Comparison of ENCODE assay signal across 8 cellular contexts in genomic region chr1:36916542-36916941, GRCh38.
DNase-seq lines count a peak whose midpoint lies in the region; ATAC-seq, FAIRE-seq and TF ChIP-seq lines count a peak whose summit lies in the region.
"Not testable (repeated sequence)": the region's sequence is repeated elsewhere in the genome, so short reads cannot be mapped to it uniquely, and the experiment has no call there.

No MANE protein-coding gene starts in this region.

- not testable (repeated sequence) for TF ChIP-seq EP300 in K562 (IDR thresholded peaks at IDR 0.05; ENCODE audit: low read length); sigmoid colon (IDR thresholded peaks at IDR 0.05)

- not testable (repeated sequence) for H3K9ac ChIP-seq in HCT116 (ENCODE audit: low read length); K562 (ENCODE audit: insufficient read depth in 1 of 2, low read depth in 2 of 2, low read length in 2 of 2); endodermal cell (ENCODE audit: extremely low read depth, low read length, poor library complexity, severe bottlenecking)

- H3K27ac ChIP-seq in HCT116 (ENCODE audit: low read depth, low read length); OCI-LY7 (ENCODE audit: low read depth, low read length, poor library complexity, severe bottlenecking); K562 (ENCODE audit: extremely low read depth, low read depth, low read length); endodermal cell (ENCODE audit: low read depth, low read length); lung (ENCODE audit: low read depth in 1 of 2, low read length in 1 of 2); sigmoid colon; vagina: not testable (repeated sequence)

- CTCF ChIA-PET in HCT116 (lab: Charles Lee); OCI-LY7 (lab: Charles Lee; ENCODE audit: unreplicated experiment); K562 (lab: Yijun Ruan, JAX; ENCODE audit: low intra/inter-chr PET ratio): not testable (repeated sequence)

- TF ChIP-seq RAD21 in HCT116 (IDR thresholded peaks at IDR 0.05; ENCODE audit: low read depth) (0 out of 2 replicates have a peak, but pooled peaks have one; percentile 13), K562 (CRISPR knock-in tag; conservative IDR thresholded peaks at IDR 0.05 in 1 of 2, IDR thresholded peaks at IDR 0.05 in 1 of 2) (0 out of 4 replicates have a peak, but pooled peaks of 1 of the 2 experiments have one; percentile 11)

- H3K79me2 ChIP-seq in HCT116 (ENCODE audit: insufficient read depth, low read length); OCI-LY7 (ENCODE audit: insufficient read depth, low read depth, low read length); K562 (ENCODE audit: control insufficient read depth, insufficient read depth, low read length): not testable (repeated sequence)

- not testable (repeated sequence) for H3K9me2 ChIP-seq in HCT116 (ENCODE audit: insufficient read depth); OCI-LY7 (ENCODE audit: insufficient read depth, low read length)

- not testable (repeated sequence) for ATAC-seq in HCT116; K562; lung (ENCODE audit: insufficient read depth, low FRiP score)

- POLR2A ChIA-PET in HCT116 (lab: Charles Lee); OCI-LY7 (lab: Charles Lee): not testable (repeated sequence)
- POLR2A ChIA-PET in K562 (lab: Yijun Ruan, JAX): interaction anchor here (0.6 to 0.7 kb wide), 2 partner anchors 10 to 241 kb away, joined by 3 read pairs; no protein-coding TSS in a partner anchor

- in situ Hi-C loops in K562 (cut with MboI): not testable (repeated sequence)

- H3K27ac Mint-ChIP-seq in endodermal cell: not testable (repeated sequence)

- H3K9me3 Mint-ChIP-seq in endodermal cell: peaks cover 22% of the 10 kb centered on the region

- not testable (repeated sequence) for BruUV-seq in HCT116 (replicated peaks; lab: Mats Ljungman, UMichigan); OCI-LY7 (replicated peaks; lab: Mats Ljungman, UMichigan); K562 (replicated peaks; lab: Mats Ljungman, UMichigan)

- 2% methylated on average over 3 of the region's 3 CpGs for WGBS in K562 (ENCODE audit: insufficient coverage, low coverage, missing lambda C conversion rate)
- WGBS in endodermal cell (ENCODE audit: insufficient coverage in 1 of 2, insufficient read length in 1 of 2), 2 experiments: 60 to 92% methylated on average over 1 to 3 of the region's 3 CpGs
- WGBS in lung, 2 donors: 85 to 90% methylated on average over 3 of the region's 3 CpGs
- WGBS in sigmoid colon, 2 donors: 87 to 90% methylated on average over 3 of the region's 3 CpGs

- H3K4me1 ChIP-seq in BE2C; HCT116 (ENCODE audit: control insufficient read depth in 1 of 2, insufficient read depth in 2 of 2, low read length in 2 of 2); OCI-LY7 (ENCODE audit: insufficient read depth, low read length, poor library complexity, severe bottlenecking); K562 (replicated peaks in 1 of 2; ENCODE audit: control insufficient read depth in 2 of 2, insufficient read depth in 2 of 2, low read length in 2 of 2); endodermal cell (ENCODE audit: control insufficient read depth, insufficient read depth, low read length); lung (ENCODE audit: control insufficient read depth in 2 of 2, insufficient read depth in 2 of 2, low read length in 2 of 2); sigmoid colon; vagina: not testable (repeated sequence)

- not testable (repeated sequence) for H3K36me3 Mint-ChIP-seq in endodermal cell (ENCODE audit: low read depth)

- H3K4me3 Mint-ChIP-seq in endodermal cell: not testable (repeated sequence)

- not testable (repeated sequence) for H3K9me1 ChIP-seq in K562 (ENCODE audit: control insufficient read depth, insufficient read depth, low read length)

- H3K4me2 ChIP-seq in HCT116 (ENCODE audit: low read length); OCI-LY7 (ENCODE audit: low read length); K562 (ENCODE audit: insufficient read depth, low read length): not testable (repeated sequence)

- FAIRE-seq in K562 (lab: Jason Lieb, UNC): not testable (repeated sequence)

- H3K27me3 Mint-ChIP-seq in endodermal cell (ENCODE audit: insufficient read depth): not testable (repeated sequence)

- 0 out of 2 replicates have a peak, but pooled peaks have one; percentile 6 for TF ChIP-seq CTCF in BE2C (IDR thresholded peaks at IDR 0.05; ENCODE audit: low read depth, low read length)
- TF ChIP-seq CTCF in HCT116 (IDR thresholded peaks at IDR 0.05 in 2 of 3, conservative IDR thresholded peaks at IDR 0.05 in 1 of 3; ENCODE audit: borderline replicate concordance in 1 of 3, insufficient read depth in 1 of 3, low read depth in 2 of 3, low read length in 2 of 3); lung (IDR thresholded peaks at IDR 0.05; ENCODE audit: control extremely low read depth, extremely low read depth); sigmoid colon (IDR thresholded peaks at IDR 0.05); vagina (IDR thresholded peaks at IDR 0.05): not testable (repeated sequence)
- peak; percentile 26; the same call in 1 of the 2 replicates for TF ChIP-seq CTCF in OCI-LY7 (conservative IDR thresholded peaks at IDR 0.05; ENCODE audit: low read length)
- TF ChIP-seq CTCF in K562 (IDR thresholded peaks at IDR 0.05 in 2 of 3, conservative IDR thresholded peaks at IDR 0.05 in 1 of 3; ENCODE audit: insufficient read depth in 2 of 3, low read depth in 1 of 3, low read length in 3 of 3): peak in 2 of 3 experiments; percentile 2 to 13; a peak in 1 of 6 replicates
- TF ChIP-seq CTCF in endodermal cell (conservative IDR thresholded peaks at IDR 0.05): peak; percentile 23

- RAD21 ChIA-PET in HCT116 (lab: Charles Lee; ENCODE audit: low non-redundant PET in 1 of 2, low total read pairs in 2 of 2, uncharacterized antibody in 2 of 2, unreplicated experiment in 2 of 2): not testable (repeated sequence)

- H3K9me3 ChIP-seq in BE2C; HCT116 (ENCODE audit: control insufficient read depth in 1 of 2, insufficient read depth in 1 of 2, low read depth in 1 of 2, low read length in 2 of 2); K562 (replicated peaks; ENCODE audit: control insufficient read depth, insufficient read depth, low read depth, low read length); endodermal cell (ENCODE audit: control insufficient read depth, low read length); lung (ENCODE audit: control insufficient read depth in 2 of 2, insufficient read depth in 1 of 2, low read length in 1 of 2); sigmoid colon; vagina: not testable (repeated sequence)
- peaks cover 39% of the 10 kb centered on the region; the same call in 1 of the 2 replicates for H3K9me3 ChIP-seq in OCI-LY7 (ENCODE audit: low read length)

- not testable (repeated sequence) for H3K36me3 ChIP-seq in BE2C; HCT116 (ENCODE audit: control insufficient read depth in 1 of 2, insufficient read depth in 2 of 2, low read length in 2 of 2); K562 (ENCODE audit: control insufficient read depth, insufficient read depth, low read length); endodermal cell (ENCODE audit: control insufficient read depth, insufficient read depth, low read length); lung (ENCODE audit: control insufficient read depth in 2 of 2, insufficient read depth in 2 of 2, low read length in 2 of 2); sigmoid colon; vagina
- peaks cover 41% of the 10 kb centered on the region for H3K36me3 ChIP-seq in OCI-LY7 (ENCODE audit: insufficient read depth, low read length)

- H3K4me1 Mint-ChIP-seq in endodermal cell: peaks cover 23% of the 10 kb centered on the region

- not testable (repeated sequence) for TF ChIP-seq POLR2A in HCT116 (IDR thresholded peaks at IDR 0.05; ENCODE audit: borderline replicate concordance, extremely low read depth, insufficient read depth, insufficient read length); K562 (conservative IDR thresholded peaks at IDR 0.05); sigmoid colon (IDR thresholded peaks at IDR 0.05); vagina (IDR thresholded peaks at IDR 0.05)

- DNase-seq in BE2C; HCT116 (ENCODE audit: low read depth, low spot score); OCI-LY7 (ENCODE audit: low spot score); K562 (ENCODE audit: extremely low read depth in 1 of 4, low spot score in 3 of 4); endodermal cell: not testable (repeated sequence)
- DNase-seq in lung (ENCODE audit: low spot score) (peak; percentile 4), sigmoid colon (peak; percentile 24), vagina (ENCODE audit: extremely low spot score in 2 of 2) (peak; percentile 42 to 79)

- not testable (repeated sequence) for H4K20me1 ChIP-seq in HCT116 (ENCODE audit: insufficient read depth); OCI-LY7 (ENCODE audit: insufficient read depth, low read length); K562 (replicated peaks; ENCODE audit: control insufficient read depth, insufficient read depth, low read length)

- not testable (repeated sequence) for H3K27me3 ChIP-seq in BE2C; K562 (ENCODE audit: control insufficient read depth in 2 of 2, insufficient read depth in 2 of 2, low read length in 2 of 2); endodermal cell (ENCODE audit: control insufficient read depth, insufficient read depth, low read length, poor library complexity, severe bottlenecking); vagina
- H3K27me3 ChIP-seq in HCT116 (ENCODE audit: insufficient read depth, low read length) (peaks cover 38% of the 10 kb centered on the region), lung (ENCODE audit: control insufficient read depth, insufficient read depth) (peaks cover 13% of the 10 kb centered on the region), sigmoid colon (peaks cover 0 to 18% (median 5%) of the 10 kb centered on the region in 3 donors)

- H2AFZ ChIP-seq in HCT116 (ENCODE audit: low read depth, low read length, poor library complexity, severe bottlenecking); OCI-LY7 (ENCODE audit: low read length); K562 (ENCODE audit: low read depth, low read length): not testable (repeated sequence)

- not testable (repeated sequence) for H3K4me3 ChIP-seq in BE2C (ENCODE audit: low read depth, low read length); HCT116 (replicated peaks in 1 of 2; ENCODE audit: low read depth in 1 of 2, low read length in 2 of 2); OCI-LY7 (ENCODE audit: low read depth, low read length, poor library complexity, severe bottlenecking); K562; endodermal cell (ENCODE audit: low read length); lung; sigmoid colon; vagina

- intact Hi-C loops in HCT116 (cut with micrococcal nuclease); OCI-LY7 (cut with micrococcal nuclease; ENCODE audit: unreplicated experiment); K562 (cut with micrococcal nuclease); sigmoid colon (cut with DNase I); vagina (cut with DNase I): not testable (repeated sequence)
